Comparison of ENCODE assay signal across 15 cellular contexts in genomic region chr7:11604505-11604904, GRCh38.
DNase-seq lines count a peak whose midpoint lies in the region; FAIRE-seq lines count a peak whose summit lies in the region.
"Had no signal": no experiment of that assay in that cellular context is flagged by ENCODE, and none has a peak within 500 bp of the region (broad histone marks: within the 10 kb centered on the region; RNA-seq: fewer than 3 reads in every experiment).

No MANE protein-coding gene starts in this region.

- H3K4me2 ChIP-seq in mesenchymal stem cell (ENCODE audit: low read length, poor library complexity, severe bottlenecking), result no peak overlapping the region
- H3K4me2 ChIP-seq in Karpas-422 (ENCODE audit: low read depth, low read length, poor library complexity, severe bottlenecking), result no peak overlapping the region

- H3K27me3 ChIP-seq in mesenchymal stem cell (ENCODE audit: control insufficient read depth in 1 of 2, insufficient read depth in 1 of 2, low read length in 2 of 2), result no peaks in the 10 kb centered on the region
- H3K27me3 ChIP-seq in Karpas-422 (ENCODE audit: low read length), result no peaks in the 10 kb centered on the region

- H4K8ac ChIP-seq in mesenchymal stem cell (ENCODE audit: low read length), result no peak overlapping the region

- H3K9me3 ChIP-seq in mesenchymal stem cell (ENCODE audit: control insufficient read depth, low read length) (no peaks in the 10 kb centered on the region), Karpas-422 (ENCODE audit: low read length) (no peaks in the 10 kb centered on the region)
- H3K9me3 ChIP-seq: Caco-2 had no signal

- peak overlapping the region; percentile 23 for H3K27ac ChIP-seq in mesenchymal stem cell (ENCODE audit: low read length, poor library complexity, severe bottlenecking)
- H3K27ac ChIP-seq in Karpas-422 (ENCODE audit: low read length), result no peak overlapping the region

- FAIRE-seq in endometrium (lab: Jason Lieb, UNC), result peak; percentile 55
- FAIRE-seq: HepG2 had no signal

- no peaks in the 10 kb centered on the region for H4K20me1 ChIP-seq in Karpas-422 (ENCODE audit: insufficient read depth, low read depth, low read length)

- H3K36me3 ChIP-seq in mesenchymal stem cell (ENCODE audit: control insufficient read depth in 1 of 2, insufficient read depth in 2 of 2, low read depth in 1 of 2, low read length in 2 of 2), result no peaks in the 10 kb centered on the region
- no peaks in the 10 kb centered on the region for H3K36me3 ChIP-seq in Karpas-422 (ENCODE audit: insufficient read depth, low read length)

- H3K4me1 ChIP-seq in mesenchymal stem cell (ENCODE audit: control insufficient read depth, insufficient read depth, low read depth, low read length) (no peaks in the 10 kb centered on the region), Karpas-422 (ENCODE audit: low read length) (no peaks in the 10 kb centered on the region)
- H3K4me1 ChIP-seq: Caco-2 had no signal

- no peak overlapping the region for H3K18ac ChIP-seq in mesenchymal stem cell (ENCODE audit: low read depth in 1 of 2, low read length in 2 of 2)

- H3K79me2 ChIP-seq in Karpas-422 (ENCODE audit: low read length), result no peaks in the 10 kb centered on the region

- H2BK120ac ChIP-seq in mesenchymal stem cell (ENCODE audit: low read depth, low read length), result no peak overlapping the region

- H2AK5ac ChIP-seq in mesenchymal stem cell (ENCODE audit: low read length, severe bottlenecking), result no peak overlapping the region

- H2BK5ac ChIP-seq in mesenchymal stem cell (ENCODE audit: low read depth, low read length, poor library complexity, severe bottlenecking), result no peak overlapping the region

- no peak overlapping the region for H3K23ac ChIP-seq in mesenchymal stem cell (ENCODE audit: low read length in 2 of 2)

- no peak overlapping the region for H4K91ac ChIP-seq in mesenchymal stem cell (ENCODE audit: low read length)

- DNase-seq in amniotic epithelial cell (ENCODE audit: low read depth) (peak; percentile 42), mesenchymal stem cell (no peak), NCI-H146 (lab: John Stamatoyannopoulos, UW) (no peak), NCI-H2227 (lab: John Stamatoyannopoulos, UW; ENCODE audit: unreplicated experiment) (no peak), Karpas-422 (no peak), epidermal melanocyte (ENCODE audit: insufficient read length, low spot score) (no peak)
- DNase-seq: Caco-2; CD4-positive, alpha-beta T cell; GDM1; KBM-7; NCI-H187 treated with DMSO at 0.1 percent for 48 hours; NCI-H345; NCI-H524 treated with DMSO at 0.1 percent for 48 hours had no signal

- H2BK12ac ChIP-seq in mesenchymal stem cell (ENCODE audit: low read length in 2 of 2), result no peak overlapping the region

- H2BK15ac ChIP-seq in mesenchymal stem cell (ENCODE audit: low read depth, poor library complexity, severe bottlenecking), result no peak overlapping the region

- H3K9ac ChIP-seq in mesenchymal stem cell (ENCODE audit: low read length) (no peak overlapping the region), Karpas-422 (ENCODE audit: low read length) (no peak overlapping the region)

- H2AFZ ChIP-seq in mesenchymal stem cell (ENCODE audit: low read depth, low read length) (no peak overlapping the region), Karpas-422 (ENCODE audit: low read length) (no peak overlapping the region)

- H3K4ac ChIP-seq in mesenchymal stem cell (ENCODE audit: low read depth in 1 of 2, low read length in 2 of 2), result no peak overlapping the region

- WGBS in mesenchymal stem cell, result 73% methylated on average over 1 of the region's 1 CpG

- H3K79me1 ChIP-seq in mesenchymal stem cell (replicated peaks; ENCODE audit: low read length, poor library complexity, severe bottlenecking), result no peaks in the 10 kb centered on the region

- H3K4me3 ChIP-seq in mesenchymal stem cell (ENCODE audit: insufficient read depth in 1 of 2, low read depth in 1 of 2, low read length in 2 of 2), result no peak overlapping the region
- no peak overlapping the region for H3K4me3 ChIP-seq in Karpas-422 (ENCODE audit: low read length)

- H3K9me2 ChIP-seq in Karpas-422 (replicated peaks; ENCODE audit: insufficient read depth, low read length), result no peaks in the 10 kb centered on the region

- no peak overlapping the region for H3K14ac ChIP-seq in mesenchymal stem cell (ENCODE audit: low read length in 2 of 2)
